In the genomic region with DNA sequence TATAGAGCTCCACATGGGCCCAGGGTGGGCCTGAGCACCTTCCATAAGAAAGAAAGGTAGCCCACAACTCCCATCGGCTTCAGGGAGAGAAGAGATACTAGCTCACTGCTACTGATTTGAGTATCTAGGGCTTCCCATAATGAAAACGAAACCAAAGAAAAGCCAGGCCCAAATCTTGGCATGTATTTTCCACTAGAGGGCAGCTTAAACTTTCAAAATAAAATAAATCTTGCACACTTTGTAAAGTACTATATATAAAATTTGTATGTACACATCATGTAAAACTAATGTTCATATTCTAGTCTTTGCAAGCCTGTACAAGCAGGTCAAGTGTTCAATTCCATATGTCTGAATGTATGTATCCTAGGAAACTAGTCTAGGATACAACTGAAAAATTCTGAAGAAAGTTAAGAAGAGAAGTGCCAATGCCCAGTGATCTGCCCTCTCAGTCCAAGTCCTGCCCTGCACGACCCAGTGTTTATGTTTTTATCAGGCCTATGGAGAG, we compare ENCODE assay signal across 8 cellular contexts.
DNase-seq lines count a peak whose midpoint lies in the region; ATAC-seq and TF ChIP-seq lines count a peak whose summit lies in the region.

No MANE protein-coding gene starts in this region.

- H2BK15ac ChIP-seq in mesendoderm (replicated peaks; ENCODE audit: low read depth) = no peak overlapping the region

- no peak for DNase-seq in BE2C
- peak; percentile 11 for DNase-seq in GM19238 (ENCODE audit: insufficient read length, low spot score)
- no peak for DNase-seq in NT2/D1 (ENCODE audit: low read depth, low spot score)
- no peak for DNase-seq in dorsolateral prefrontal cortex
- peak; percentile 32 for DNase-seq in mesendoderm
- no peak for DNase-seq in stimulated activated CD4-positive, alpha-beta T cell treated with anti-CD3 and anti-CD28 coated beads, Interleukin-4, amount 100 ng/mL, for 1 hour

- no peaks in the 10 kb centered on the region for H3K79me1 ChIP-seq in mesendoderm (ENCODE audit: low read length)

- H3K4ac ChIP-seq in mesendoderm (ENCODE audit: low read depth, low read length) = no peak overlapping the region

- H2BK5ac ChIP-seq in mesendoderm (ENCODE audit: low read length) = no peak overlapping the region

- H2BK120ac ChIP-seq in mesendoderm (ENCODE audit: low read depth, low read length) = no peak overlapping the region

- H3K9me3 ChIP-seq in BE2C = no peaks in the 10 kb centered on the region; the same call in 1 of the 2 replicates
- 0 out of 2 replicates have a peak, but pooled peaks cover 5% of the 10 kb centered on the region for H3K9me3 ChIP-seq in NT2/D1 (ENCODE audit: insufficient read depth, low read length)

- H3K27ac ChIP-seq in dorsolateral prefrontal cortex (peak overlapping the region in 36 of 59 donors; percentile 4 to 87 (median 60)), mesendoderm (ENCODE audit: low read depth, low read length) (no peak overlapping the region)

- no peak for ATAC-seq in HG03521 (IDR thresholded peaks at IDR 0.05; ENCODE audit: unreplicated experiment)
- ATAC-seq in GM21825 (IDR thresholded peaks at IDR 0.05; ENCODE audit: unreplicated experiment) = no peak

- H3K4me1 ChIP-seq in BE2C (no peaks in the 10 kb centered on the region), NT2/D1 (ENCODE audit: insufficient read depth, insufficient read length) (no peaks in the 10 kb centered on the region), mesendoderm (ENCODE audit: control insufficient read depth, low read depth, low read length) (no peaks in the 10 kb centered on the region)

- no peak overlapping the region for H3K4me3 ChIP-seq in BE2C (ENCODE audit: low read depth, low read length)
- no peak overlapping the region for H3K4me3 ChIP-seq in NT2/D1 (ENCODE audit: insufficient read length, low read depth)
- H3K4me3 ChIP-seq in dorsolateral prefrontal cortex = peak overlapping the region in 18 of 59 donors; percentile 1 to 48 (median 24)
- no peak overlapping the region for H3K4me3 ChIP-seq in mesendoderm (ENCODE audit: low read length)

- H3K56ac ChIP-seq in mesendoderm (ENCODE audit: low read length) = peak overlapping the region; percentile 18

- intact Hi-C loops in dorsolateral prefrontal cortex (cut with DNase I) = loop anchor here (5.0 to 10.0 kb wide), 4 partner anchors 140 to 798 kb away; a partner anchor contains a TSS

- no peak overlapping the region for H3K23ac ChIP-seq in mesendoderm (ENCODE audit: low read length)

- H3K36me3 ChIP-seq in BE2C (no peaks in the 10 kb centered on the region), NT2/D1 (ENCODE audit: insufficient read depth, insufficient read length, low read length) (no peaks in the 10 kb centered on the region), mesendoderm (ENCODE audit: control insufficient read depth, insufficient read depth, low read length) (no peaks in the 10 kb centered on the region)

- WGBS in mesendoderm (ENCODE audit: extremely low coverage, insufficient coverage, low lambda C conversion rate) = no CpG with 5 or more reads among the region's 3 CpGs

- peak overlapping the region; percentile 47 for H3K9ac ChIP-seq in NT2/D1 (ENCODE audit: insufficient read length, low read depth)
- no peak overlapping the region for H3K9ac ChIP-seq in mesendoderm (ENCODE audit: low read length)

- no peak overlapping the region for H4K8ac ChIP-seq in mesendoderm (ENCODE audit: low read depth, low read length)

- no peak overlapping the region for H2AK5ac ChIP-seq in mesendoderm (ENCODE audit: low read length)

- no peaks in the 10 kb centered on the region for H3K79me2 ChIP-seq in mesendoderm (ENCODE audit: control insufficient read depth, insufficient read depth, low read length)

- no peak overlapping the region for H4K5ac ChIP-seq in mesendoderm (ENCODE audit: low read length)

- H3K27me3 ChIP-seq in BE2C = no peaks in the 10 kb centered on the region
- H3K27me3 ChIP-seq in NT2/D1 (ENCODE audit: insufficient read depth, insufficient read length) = no peaks in the 10 kb centered on the region
- H3K27me3 ChIP-seq in dorsolateral prefrontal cortex = no peaks in the 10 kb centered on the region
- no peaks in the 10 kb centered on the region for H3K27me3 ChIP-seq in mesendoderm (ENCODE audit: insufficient read depth, low read length, poor library complexity)

- TF ChIP-seq CTCF in BE2C (IDR thresholded peaks at IDR 0.05; ENCODE audit: low read depth, low read length) (0 out of 2 replicates have a peak, but pooled peaks have one; percentile 1), dorsolateral prefrontal cortex (IDR thresholded peaks at IDR 0.05 in 54 of 56, conservative IDR thresholded peaks at IDR 0.05 in 2 of 56; ENCODE audit: low read depth in 1 of 56, partially characterized antibody in 56 of 56) (peak; percentile 63 to 85 (median 72))

- H3K18ac ChIP-seq in mesendoderm (ENCODE audit: low read length) = no peak overlapping the region

- no peak overlapping the region for H3K4me2 ChIP-seq in mesendoderm (ENCODE audit: low read length)

Comparison
In these comparisons a context has a peak if more than half of its experiments do, and no peak if none do; other contexts are left out.
1. DNase-seq: peak in GM19238 (single experiment) and mesendoderm (single experiment); none in BE2C (single experiment), NT2/D1 (single experiment), dorsolateral prefrontal cortex (0 of 10) and stimulated activated CD4-positive, alpha-beta T cell treated with anti-CD3 and anti-CD28 coated beads, Interleukin-4, amount 100 ng/mL, for 1 hour (single experiment).